In the genomic region with DNA sequence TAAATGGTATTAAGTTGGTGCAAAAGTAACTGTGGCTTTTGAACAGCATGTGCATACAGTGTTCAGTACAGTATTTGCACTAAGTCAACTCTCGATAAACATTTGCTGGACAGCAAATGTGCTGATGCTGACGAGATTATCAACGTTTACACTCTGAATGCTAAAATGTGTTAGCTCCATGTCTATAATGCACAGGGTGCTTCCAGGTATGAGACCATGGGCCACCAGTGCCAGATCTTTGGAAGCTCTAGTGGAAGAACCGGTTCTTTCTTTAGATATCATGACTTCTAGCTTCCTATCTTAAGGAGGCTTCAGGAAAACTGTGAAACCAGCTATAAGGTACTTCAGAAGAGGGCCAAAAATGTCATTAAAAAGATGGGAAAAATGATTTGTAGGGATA, we compare ENCODE assay signal across 19 cellular contexts. TPM values are rescaled to one million over a fixed set of nuclear protein-coding genes. Genes with fewer than 3 reads are reported as not detected.
DNase-seq lines count a peak whose midpoint lies in the region; TF ChIP-seq lines count a peak whose summit lies in the region.
"Had no signal": no experiment of that assay in that cellular context is flagged by ENCODE, and none has a peak within 500 bp of the region (broad histone marks: within the 10 kb centered on the region; RNA-seq: fewer than 3 reads in every experiment).

No MANE protein-coding gene starts in this region.

- H3K9me3 ChIP-seq in prostate gland (no peaks in the 10 kb centered on the region), transverse colon (no peaks in the 10 kb centered on the region)
- H3K9me3 ChIP-seq: BLaER1 treated with 17β-estradiol and CSF1 and Interleukin-3, amounts not matched to agents 10 nM and 100 nM had no signal

- peaks cover 27% of the 10 kb centered on the region for H3K4me1 Mint-ChIP-seq in chondrocyte (ENCODE audit: low read depth)

- WGBS in prostate gland, result 29% methylated on average over 4 of the region's 4 CpGs
- WGBS in transverse colon (ENCODE audit: low coverage in 1 of 2), 2 donors, result 70 to 83% methylated on average over 4 of the region's 4 CpGs

- peak; percentile 90 for DNase-seq in LNCaP clone FGC (ENCODE audit: low read depth)
- DNase-seq in chondrocyte (ENCODE audit: low spot score), result no peak
- no peak for DNase-seq in prostate gland (ENCODE audit: low spot score)
- DNase-seq in transverse colon, result no peak
- no peak for DNase-seq in GDM1 (lab: John Stamatoyannopoulos, UW)
- no peak for DNase-seq in OCI-M1 (lab: John Stamatoyannopoulos, UW)
- no peak for DNase-seq in NCI-H2171 (lab: John Stamatoyannopoulos, UW)
- DNase-seq: Calu3; CD8-positive, alpha-beta T cell; DMS53; EL; NCI-H1105 treated with DMSO at 0.1 percent for 48 hours; NCI-H1694 treated with DMSO at 0.1 percent for 48 hours; NCI-H2227 treated with DMSO at 0.1 percent for 48 hours; NCI-H524; NCI-H82; SHP77 treated with DMSO at 0.1 percent for 48 hours had no signal

- TF ChIP-seq CTCF in LNCaP clone FGC (IDR thresholded peaks at IDR 0.05; ENCODE audit: control insufficient read depth, extremely low read depth, insufficient read depth) (no peak), chondrocyte (IDR thresholded peaks at IDR 0.05) (no peak), prostate gland (IDR thresholded peaks at IDR 0.05) (no peak), transverse colon (IDR thresholded peaks at IDR 0.05) (no peak)

- H3K4me3 Mint-ChIP-seq in chondrocyte (ENCODE audit: unreplicated experiment), result no peak overlapping the region
- H3K4me3 Mint-ChIP-seq: CD8-positive, alpha-beta T cell had no signal

- TF ChIP-seq POLR2A in prostate gland (IDR thresholded peaks at IDR 0.05) (no peak), transverse colon (IDR thresholded peaks at IDR 0.05) (no peak)

- H3K36me3 Mint-ChIP-seq in chondrocyte (ENCODE audit: low read depth), result peaks cover 29% of the 10 kb centered on the region

- in situ Hi-C loops in transverse colon (cut with MboI; ENCODE audit: low pct_ligation_motif_present in 1 of 4, low pct_unique_long_range_greater_than_20kb in 1 of 4, low sequenced_read_pairs in 3 of 4), result no loop called here

- H3K27ac Mint-ChIP-seq in chondrocyte (ENCODE audit: unreplicated experiment), result peak overlapping the region; percentile 6
- H3K27ac Mint-ChIP-seq: CD8-positive, alpha-beta T cell had no signal

- H3K9me3 Mint-ChIP-seq in chondrocyte (ENCODE audit: low read depth), result peaks cover 1% of the 10 kb centered on the region
- H3K9me3 Mint-ChIP-seq: CD8-positive, alpha-beta T cell had no signal

- TF ChIP-seq EP300 in transverse colon (IDR thresholded peaks at IDR 0.05; ENCODE audit: low read depth), result no peak

- intact Hi-C loops in prostate gland (cut with DNase I), result loop anchor here (10.0 kb wide), 3 partner anchors 224 to 684 kb away; a partner anchor contains a TSS
- intact Hi-C loops in transverse colon (cut with DNase I; ENCODE audit: low total_unique reads), result no loop called here

- H3K36me3 ChIP-seq in prostate gland (no peaks in the 10 kb centered on the region), transverse colon (peaks cover 0 to 49% (median 18%) of the 10 kb centered on the region in 4 donors)

- H3K27me3 ChIP-seq in prostate gland (replicated peaks; ENCODE audit: insufficient read depth), result no peaks in the 10 kb centered on the region
- no peaks in the 10 kb centered on the region for H3K27me3 ChIP-seq in transverse colon
- H3K27me3 ChIP-seq: BLaER1 treated with 17β-estradiol and CSF1 and Interleukin-3, amounts not matched to agents 10 nM and 100 nM had no signal

- no peaks in the 10 kb centered on the region for H3K4me1 ChIP-seq in prostate gland (replicated peaks)
- peaks cover 4 to 26% (median 14%) of the 10 kb centered on the region in 4 donors for H3K4me1 ChIP-seq in transverse colon
- H3K4me1 ChIP-seq: BLaER1 treated with 17β-estradiol and CSF1 and Interleukin-3, amounts not matched to agents 10 nM and 100 nM had no signal

- peak overlapping the region; percentile 81 to 88 for H3K27ac ChIP-seq in prostate gland
- H3K27ac ChIP-seq in transverse colon, result peak overlapping the region; percentile 41 to 90 (median 82)
- H3K27ac ChIP-seq: BLaER1 treated with 17β-estradiol and CSF1 and Interleukin-3, amounts not matched to agents 10 nM and 100 nM had no signal

- no peaks in the 10 kb centered on the region for H3K27me3 Mint-ChIP-seq in chondrocyte (ENCODE audit: low read depth)

- H3K4me3 ChIP-seq in LNCaP clone FGC (ENCODE audit: low read depth, low read length) (no peak overlapping the region), prostate gland (no peak overlapping the region), transverse colon (no peak overlapping the region)
- H3K4me3 ChIP-seq: BLaER1 treated with 17β-estradiol and CSF1 and Interleukin-3, amounts not matched to agents 10 nM and 100 nM; K562 had no signal

RNA-seq across cellular contexts. Expression of a gene that starts 17.2 kb away (rescaled TPM):
- total RNA-seq in chondrocyte (55.8 to 71.6 TPM (median 55.9 TPM) in 3 replicates), prostate gland (100 to 1,000 TPM in 1 of 2 donors, 10 to 100 TPM in 1; 87.7 to 115 TPM), transverse colon (100 to 1,000 TPM in 3 of 4 donors, 10 to 100 TPM in 1; 89.8 to 193 (median 137) TPM)
